11 cellular contexts compared by ENCODE assay signal in genomic region chr4:185559913-185560281, GRCh38. TPM values are rescaled to one million over a fixed set of nuclear protein-coding genes. Genes with fewer than 3 reads are reported as not detected.
DNase-seq lines count a peak whose midpoint lies in the region; ATAC-seq and TF ChIP-seq lines count a peak whose summit lies in the region.
"Had no signal": no experiment of that assay in that cellular context is flagged by ENCODE, and none has a peak within 500 bp of the region (broad histone marks: within the 10 kb centered on the region; RNA-seq: fewer than 3 reads in every experiment).

No MANE protein-coding gene starts in this region.

- intact Hi-C loops in left ventricle myocardium superior (cut with micrococcal nuclease), result no loop called here
- intact Hi-C loops in Right ventricle myocardium superior (cut with DNase I), result no loop called here
- intact Hi-C loops in breast epithelium (cut with DNase I; ENCODE audit: low total_unique reads), result no loop called here

- H3K27ac ChIP-seq in breast epithelium, result peak overlapping the region in 1 of 2 donors; percentile 26

- H3K4me3 ChIP-seq in breast epithelium, result no peak overlapping the region

- H3K4me1 ChIP-seq in breast epithelium, result no peaks in the 10 kb centered on the region

- no peak for TF ChIP-seq POLR2A in breast epithelium (IDR thresholded peaks at IDR 0.05)

- H3K27me3 ChIP-seq in breast epithelium, result no peaks in the 10 kb centered on the region

- TF ChIP-seq CTCF in breast epithelium (IDR thresholded peaks at IDR 0.05), result no peak

- ATAC-seq in left ventricle myocardium superior (peak; percentile 41), Right ventricle myocardium superior (ENCODE audit: poor library complexity) (no peak)
- ATAC-seq: stimulated activated naive CD8-positive, alpha-beta T cell treated with anti-CD3 and anti-CD28 coated beads, Interleukin-15, Interleukin-2, amounts not matched to agents 100 U/mL and 50 U/mL, for 24 hours; T-cell had no signal

- no peaks in the 10 kb centered on the region for H3K9me3 ChIP-seq in breast epithelium

- DNase-seq in left ventricle myocardium superior (no peak), Right ventricle myocardium superior (no peak), breast epithelium (ENCODE audit: low spot score in 2 of 2) (peak; percentile 39 to 79), kidney tubule cell (ENCODE audit: low spot score) (peak; percentile 96), mesenteric fat pad (ENCODE audit: low spot score) (no peak), SIG-M5 (lab: John Stamatoyannopoulos, UW) (no peak)
- DNase-seq in activated naive CD4-positive, alpha-beta T cell (lab: John Stamatoyannopoulos, UW), result no peak
- no peak for DNase-seq in stimulated activated CD4-positive, alpha-beta T cell treated with anti-CD3 and anti-CD28 coated beads, Interleukin-1b, Interleukin-23, amount 100 ng/mL, for 48 hours
- DNase-seq: MV-4-11; stimulated activated naive CD8-positive, alpha-beta T cell treated with anti-CD3 and anti-CD28 coated beads, Interleukin-15, Interleukin-2, amounts not matched to agents 100 U/mL and 50 U/mL, for 24 hours; T-cell had no signal

- H3K36me3 ChIP-seq in breast epithelium, result no peaks in the 10 kb centered on the region

RNA-seq across cellular contexts. Expression of gene PDLIM3, which starts 24.6 kb away (rescaled TPM):
- total RNA-seq in left ventricle myocardium superior (123 TPM), Right ventricle myocardium superior (208 TPM), breast epithelium (100 to 1,000 TPM in 2 of 3 donors, 10 to 100 TPM in 1; 25.3 to 181 (median 175) TPM), mesenteric fat pad (58.5 TPM)

Comparison
In these comparisons a context has a peak if more than half of its experiments do, and no peak if none do; other contexts are left out.
1. DNase-seq: peak in breast epithelium (2 of 2) and kidney tubule cell (single experiment); none in left ventricle myocardium superior (single experiment), Right ventricle myocardium superior (single experiment), mesenteric fat pad (single experiment), SIG-M5 (single experiment), activated naive CD4-positive, alpha-beta T cell (0 of 4) and stimulated activated CD4-positive, alpha-beta T cell treated with anti-CD3 and anti-CD28 coated beads, Interleukin-1b, Interleukin-23, amount 100 ng/mL, for 48 hours (single experiment).